Comparison of ENCODE assay signal across 8 cellular contexts in genomic region chr19:4639531-4640246, GRCh38. TPM values are rescaled to one million over a fixed set of nuclear protein-coding genes. Genes with fewer than 3 reads are reported as not detected.
A peak's percentile ranks its signal among the peaks of the same experiment; 100 is the strongest.
DNase-seq lines count a peak whose midpoint lies in the region; ATAC-seq and TF ChIP-seq lines count a peak whose summit lies in the region.

No MANE protein-coding gene starts in this region.

- H3K9me3 ChIP-seq in SK-N-SH (no peaks in the 10 kb centered on the region), iPS-20b (ENCODE audit: insufficient read depth, low read depth, low read length) (no peaks in the 10 kb centered on the region)

- ATAC-seq in SK-N-SH treated with all-trans-retinoic acid at 6 μM for 48 hours (no peak), HG03354 (IDR thresholded peaks at IDR 0.05; ENCODE audit: poor library complexity, severe bottlenecking, unreplicated experiment) (peak; percentile 8), GM19463 (IDR thresholded peaks at IDR 0.05; ENCODE audit: unreplicated experiment) (no peak)
- ATAC-seq in activated naive CD8-positive, alpha-beta T cell treated with anti-CD3 and anti-CD28 coated beads, Interleukin-2, amount 10 ng/mL, durations not matched to agents 7 days and 5 days (ENCODE audit: low read depth), result no peak

- POLR2A ChIA-PET in SK-N-SH (lab: Yijun Ruan, JAX), result interaction anchor here (0.6 to 0.7 kb wide), 2 partner anchors 16 to 30 kb away, joined by 3 read pairs; no protein-coding TSS in a partner anchor
- POLR2A ChIA-PET in activated naive CD8-positive, alpha-beta T cell treated with anti-CD3 and anti-CD28 coated beads, Interleukin-2, amount 10 ng/mL, durations not matched to agents 7 days and 5 days (lab: Charles Lee), result interaction anchor here (0.7 to 1.7 kb wide), 2 partner anchors 11 to 85 kb away, joined by 3 to 5 read pairs; no protein-coding TSS in a partner anchor

- no peaks in the 10 kb centered on the region for H3K36me3 ChIP-seq in SK-N-SH (replicated peaks in 1 of 2; ENCODE audit: control insufficient read depth in 1 of 2, insufficient read depth in 2 of 2, low read length in 1 of 2)
- no peaks in the 10 kb centered on the region for H3K36me3 ChIP-seq in iPS-20b (ENCODE audit: insufficient read depth, low read depth, low read length)

- TF ChIP-seq RAD21 in SK-N-SH (IDR thresholded peaks at IDR 0.05; ENCODE audit: low read length), result no peak

- H3K27me3 Mint-ChIP-seq in activated naive CD8-positive, alpha-beta T cell treated with anti-CD3 and anti-CD28 coated beads, Interleukin-2, amount 10 ng/mL, durations not matched to agents 7 days and 5 days, result no peaks in the 10 kb centered on the region
- H3K27me3 Mint-ChIP-seq in stimulated activated naive CD8-positive, alpha-beta T cell treated with anti-CD3 and anti-CD28 coated beads, Interleukin-15, Interleukin-2, amounts not matched to agents 100 ng/mL and 50 ng/mL, for 24 hours, result no peaks in the 10 kb centered on the region

- H3K27ac Mint-ChIP-seq in activated naive CD8-positive, alpha-beta T cell treated with anti-CD3 and anti-CD28 coated beads, Interleukin-2, amount 10 ng/mL, durations not matched to agents 7 days and 5 days, result peak overlapping the region; percentile 93
- H3K27ac Mint-ChIP-seq in stimulated activated naive CD8-positive, alpha-beta T cell treated with anti-CD3 and anti-CD28 coated beads, Interleukin-15, Interleukin-2, amounts not matched to agents 100 ng/mL and 50 ng/mL, for 24 hours, result peak overlapping the region; percentile 76

- TF ChIP-seq CTCF in SK-N-SH (IDR thresholded peaks at IDR 0.05), result no peak

- H3K4me3 Mint-ChIP-seq in activated naive CD8-positive, alpha-beta T cell treated with anti-CD3 and anti-CD28 coated beads, Interleukin-2, amount 10 ng/mL, durations not matched to agents 7 days and 5 days, result peak overlapping the region; percentile 100
- peak overlapping the region; percentile 93 for H3K4me3 Mint-ChIP-seq in stimulated activated naive CD8-positive, alpha-beta T cell treated with anti-CD3 and anti-CD28 coated beads, Interleukin-15, Interleukin-2, amounts not matched to agents 100 ng/mL and 50 ng/mL, for 24 hours

- no peaks in the 10 kb centered on the region for H3K9me2 ChIP-seq in SK-N-SH

- H3K27ac ChIP-seq in SK-N-SH (ENCODE audit: low read depth in 2 of 2, low read length in 1 of 2), result peak overlapping the region in 1 of 2 experiments; percentile 41; a peak in 1 of 4 replicates
- no peak overlapping the region for H3K27ac ChIP-seq in iPS-20b (ENCODE audit: low read length)

- H3K4me1 ChIP-seq in SK-N-SH (ENCODE audit: control insufficient read depth in 1 of 2, insufficient read depth in 2 of 2, low read depth in 1 of 2, low read length in 1 of 2) (peaks cover 3 to 20% of the 10 kb centered on the region in 2 experiments; a peak in 1 of 4 replicates), iPS-20b (ENCODE audit: insufficient read depth, low read length) (peaks cover 3% of the 10 kb centered on the region; the same call in 1 of the 2 replicates)

- TF ChIP-seq EP300 in SK-N-SH (IDR thresholded peaks at IDR 0.05; ENCODE audit: borderline replicate concordance in 1 of 2, low read depth in 1 of 2, low read length in 1 of 2), result no peak

- H3F3A ChIP-seq in SK-N-SH (replicated peaks; ENCODE audit: insufficient read depth), result peaks cover 15% of the 10 kb centered on the region

- CTCF ChIA-PET in SK-N-SH (lab: Yijun Ruan, JAX), result interaction anchor here (0.6 to 2.7 kb wide), 5 partner anchors 32 to 170 kb away, joined by 3 to 10 read pairs (median 3); no protein-coding TSS in a partner anchor

- WGBS in SK-N-SH (ENCODE audit: low lambda C conversion rate), result 10% methylated on average over 12 of the region's 39 CpGs

- H3K27me3 ChIP-seq in SK-N-SH (ENCODE audit: insufficient read depth) (no peaks in the 10 kb centered on the region), iPS-20b (ENCODE audit: insufficient read depth, low read length) (peaks cover 16% of the 10 kb centered on the region)

- H3K4me2 ChIP-seq in SK-N-SH, result peak overlapping the region; percentile 100

- H3K36me3 Mint-ChIP-seq in activated naive CD8-positive, alpha-beta T cell treated with anti-CD3 and anti-CD28 coated beads, Interleukin-2, amount 10 ng/mL, durations not matched to agents 7 days and 5 days, result peaks cover 2% of the 10 kb centered on the region
- H3K36me3 Mint-ChIP-seq in stimulated activated naive CD8-positive, alpha-beta T cell treated with anti-CD3 and anti-CD28 coated beads, Interleukin-15, Interleukin-2, amounts not matched to agents 100 ng/mL and 50 ng/mL, for 24 hours (ENCODE audit: low read depth), result no peaks in the 10 kb centered on the region

- DNase-seq in SK-N-SH, result peak; percentile 74
- DNase-seq in activated naive CD8-positive, alpha-beta T cell treated with anti-CD3 and anti-CD28 coated beads, Interleukin-2, amount 10 ng/mL, durations not matched to agents 7 days and 5 days, result peak; percentile 50
- DNase-seq in DMS79 treated with DMSO at 0.1 percent for 48 hours (lab: John Stamatoyannopoulos, UW), result no peak

- H3K79me2 ChIP-seq in SK-N-SH (ENCODE audit: insufficient read depth), result peaks cover 23% of the 10 kb centered on the region

- no peaks in the 10 kb centered on the region for H4K20me1 ChIP-seq in SK-N-SH (ENCODE audit: insufficient read depth)

- no peaks in the 10 kb centered on the region for H3K9me3 Mint-ChIP-seq in activated naive CD8-positive, alpha-beta T cell treated with anti-CD3 and anti-CD28 coated beads, Interleukin-2, amount 10 ng/mL, durations not matched to agents 7 days and 5 days
- no peaks in the 10 kb centered on the region for H3K9me3 Mint-ChIP-seq in stimulated activated naive CD8-positive, alpha-beta T cell treated with anti-CD3 and anti-CD28 coated beads, Interleukin-15, Interleukin-2, amounts not matched to agents 100 ng/mL and 50 ng/mL, for 24 hours

- H3K4me1 Mint-ChIP-seq in activated naive CD8-positive, alpha-beta T cell treated with anti-CD3 and anti-CD28 coated beads, Interleukin-2, amount 10 ng/mL, durations not matched to agents 7 days and 5 days, result peaks cover 16% of the 10 kb centered on the region
- H3K4me1 Mint-ChIP-seq in stimulated activated naive CD8-positive, alpha-beta T cell treated with anti-CD3 and anti-CD28 coated beads, Interleukin-15, Interleukin-2, amounts not matched to agents 100 ng/mL and 50 ng/mL, for 24 hours (ENCODE audit: low read depth), result peaks cover 38% of the 10 kb centered on the region

- H3K9ac ChIP-seq in SK-N-SH (peak overlapping the region; percentile 85), iPS-20b (ENCODE audit: low read depth, low read length) (peak overlapping the region; percentile 47; the same call in 1 of the 2 replicates)

- peak overlapping the region; percentile 83; the same call in 1 of the 2 replicates for H2AFZ ChIP-seq in SK-N-SH (ENCODE audit: low read depth)

- H3K4me3 ChIP-seq in SK-N-SH (ENCODE audit: low read depth in 2 of 2, low read length in 1 of 2), result peak overlapping the region; percentile 72 to 89
- H3K4me3 ChIP-seq in iPS-20b (ENCODE audit: low read length), result peak overlapping the region; percentile 67

TF ChIP-seq in SK-N-SH, 30 proteins besides CTCF, POLR2A, EP300 and RAD21:
- TF ChIP-seq RXRA (IDR thresholded peaks at IDR 0.05; ENCODE audit: borderline replicate concordance, low read depth), result no peak
- no peak for TF ChIP-seq RCOR1 (IDR thresholded peaks at IDR 0.05; ENCODE audit: low read length)
- TF ChIP-seq MEF2A (IDR thresholded peaks at IDR 0.05; ENCODE audit: borderline replicate concordance, low read depth), result no peak
- TF ChIP-seq POLR2AphosphoS5 (IDR thresholded peaks at IDR 0.05; ENCODE audit: low read depth, low read length), result no peak
- no peak for TF ChIP-seq SIN3A (IDR thresholded peaks at IDR 0.05; ENCODE audit: borderline replicate concordance, low read depth, low read length)
- TF ChIP-seq RFX5 (IDR thresholded peaks at IDR 0.05; ENCODE audit: low read length), result no peak
- no peak for TF ChIP-seq FOSL2 (IDR thresholded peaks at IDR 0.05; ENCODE audit: borderline replicate concordance, low read depth)
- TF ChIP-seq TCF12 (IDR thresholded peaks at IDR 0.05), result no peak
- no peak for TF ChIP-seq SMC3 (IDR thresholded peaks at IDR 0.05; ENCODE audit: low read depth, low read length)
TF ChIP-seq in SK-N-SH: peak in this region for 0.

TF ChIP-seq in SK-N-SH treated with all-trans-retinoic acid at 6 μM for 48 hours, 23 proteins besides CTCF, POLR2A, EP300 and RAD21 (continues in another document):
- TF ChIP-seq ESRRG (CRISPR knock-in tag; IDR thresholded peaks at IDR 0.05) (no peak), CSRNP3 (CRISPR knock-in tag; IDR thresholded peaks at IDR 0.05) (no peak), TCF4 (CRISPR knock-in tag; IDR thresholded peaks at IDR 0.05; ENCODE audit: borderline replicate concordance) (no peak), TOX (CRISPR knock-in tag; IDR thresholded peaks at IDR 0.05; ENCODE audit: borderline replicate concordance) (no peak), SNAI2 (CRISPR knock-in tag; IDR thresholded peaks at IDR 0.05) (no peak), ZC3H10 (CRISPR knock-in tag; IDR thresholded peaks at IDR 0.05) (no peak)

RNA-seq across cellular contexts. Expression of gene TNFAIP8L1, which starts 0.4 kb away (rescaled TPM):
- 5.7 and 6.4 TPM in 2 replicates for polyA plus RNA-seq in SK-N-SH (2012; rRNA removed)
- 4.6 and 6.5 TPM in 2 replicates for polyA plus RNA-seq in SK-N-SH (2012; cell fraction: cytosol; rRNA removed)
- polyA plus RNA-seq in SK-N-SH (2012; cell fraction: nucleus; rRNA removed), result 3.5 and 4.0 TPM in 2 replicates
- 10 to 100 TPM; 18.9 to 19.5 TPM for total RNA-seq in activated naive CD8-positive, alpha-beta T cell treated with anti-CD3 and anti-CD28 coated beads, Interleukin-2, amount 10 ng/mL, durations not matched to agents 7 days and 5 days

RNA-seq across cellular contexts. Expression of gene MYDGF, which starts 30.5 kb away (rescaled TPM):
- 188 and 312 TPM in 2 replicates for polyA plus RNA-seq in SK-N-SH (2012; rRNA removed)
- 180 and 229 TPM in 2 replicates for polyA plus RNA-seq in SK-N-SH (2012; cell fraction: cytosol; rRNA removed)
- 153 and 184 TPM in 2 replicates for polyA plus RNA-seq in SK-N-SH (2012; cell fraction: nucleus; rRNA removed)
- total RNA-seq in activated naive CD8-positive, alpha-beta T cell treated with anti-CD3 and anti-CD28 coated beads, Interleukin-2, amount 10 ng/mL, durations not matched to agents 7 days and 5 days, result 10 to 100 TPM; 33.3 to 34.8 TPM
